1 cellular context compared by ENCODE assay signal in genomic region chr6:30717129-30717844, GRCh38.
TF ChIP-seq lines count a peak whose summit lies in the region.

Gene MDC1, minus strand, starts transcription at chr6:30717281. Its CDS starts 2,106 bp downstream, at chr6:30715175.

TF ChIP-seq in HepG2, 621 proteins besides CTCF, POLR2A, EP300 and RAD21 (continued from another document and continues in another):
- TF ChIP-seq PAXIP1 (CRISPR knock-in tag; conservative IDR thresholded peaks at IDR 0.05) (peak; percentile 78), ZNF737 (CRISPR knock-in tag; IDR thresholded peaks at IDR 0.05; ENCODE audit: borderline replicate concordance) (no peak), NR2F2 (IDR thresholded peaks at IDR 0.05; ENCODE audit: borderline replicate concordance, low read depth) (peak; percentile 14; the same call in 1 of the 2 replicates), ZNF878 (CRISPR knock-in tag; IDR thresholded peaks at IDR 0.05) (peak; percentile 99), ZNF142 (CRISPR knock-in tag; IDR thresholded peaks at IDR 0.05) (peak; percentile 95), NR1H2 (CRISPR knock-in tag; IDR thresholded peaks at IDR 0.05; ENCODE audit: borderline replicate concordance, low read depth) (no peak; the same call in 1 of the 2 replicates), MXD4 (CRISPR knock-in tag; IDR thresholded peaks at IDR 0.05) (peak; percentile 87; the same call in 1 of the 2 replicates), SYNCRIP (IDR thresholded peaks at IDR 0.05; ENCODE audit: insufficient read depth, low read depth, low read length) (no peak), SMAD9 (CRISPR knock-in tag; IDR thresholded peaks at IDR 0.05) (0 out of 2 replicates have a peak, but pooled peaks have one; percentile 23), MYNN (CRISPR knock-in tag; IDR thresholded peaks at IDR 0.05; ENCODE audit: low read depth) (no peak; the same call in none of the 2 replicates), TERF1 (CRISPR knock-in tag; IDR thresholded peaks at IDR 0.05) (0 out of 2 replicates have a peak, but pooled peaks have one; percentile 12), SOX13 (IDR thresholded peaks at IDR 0.05) (no peak), SOX13 (CRISPR knock-in tag; conservative IDR thresholded peaks at IDR 0.05 in 1 of 2, IDR thresholded peaks at IDR 0.05 in 1 of 2) (peak in 1 of 2 experiments; percentile 83; a peak in 2 of 4 replicates), CEBPB (IDR thresholded peaks at IDR 0.05; ENCODE audit: borderline replicate concordance, low read depth, low read length) (peak; percentile 40; the same call in 1 of the 2 replicates), ZNF781 (CRISPR knock-in tag; IDR thresholded peaks at IDR 0.05; ENCODE audit: borderline replicate concordance, not compliant biosample characterization) (no peak), NR2C2 (CRISPR knock-in tag; IDR thresholded peaks at IDR 0.05; ENCODE audit: borderline replicate concordance) (peak; percentile 90), ZNF354B (CRISPR knock-in tag; IDR thresholded peaks at IDR 0.05) (peak; percentile 95), DNMT3B (CRISPR knock-in tag; conservative IDR thresholded peaks at IDR 0.05) (peak; percentile 94), KDM3A (CRISPR knock-in tag; IDR thresholded peaks at IDR 0.05; ENCODE audit: low read depth) (peak; percentile 96), MXI1 (IDR thresholded peaks at IDR 0.05; ENCODE audit: borderline replicate concordance, low read depth, low read length) (peak; percentile 97; the same call in 2 of the 3 replicates), SMAD1 (CRISPR knock-in tag; IDR thresholded peaks at IDR 0.05; ENCODE audit: borderline replicate concordance, low read depth) (peak; percentile 97; the same call in 1 of the 2 replicates), GFI1 (CRISPR knock-in tag; IDR thresholded peaks at IDR 0.05; ENCODE audit: borderline replicate concordance) (peak; percentile 69), TBX2 (CRISPR knock-in tag; IDR thresholded peaks at IDR 0.05; ENCODE audit: borderline replicate concordance) (peak; percentile 95), CHD4 (IDR thresholded peaks at IDR 0.05; ENCODE audit: borderline replicate concordance, low read length) (no peak), MYC (CRISPR knock-in tag; IDR thresholded peaks at IDR 0.05; ENCODE audit: borderline replicate concordance) (peak; percentile 93), POLR2AphosphoS2 (IDR thresholded peaks at IDR 0.05; ENCODE audit: low read depth, low read length) (no peak), KAT7 (CRISPR knock-in tag; IDR thresholded peaks at IDR 0.05; ENCODE audit: borderline replicate concordance) (peak; percentile 87; the same call in 1 of the 2 replicates), ZNF431 (CRISPR knock-in tag; IDR thresholded peaks at IDR 0.05; ENCODE audit: borderline replicate concordance, low read depth) (peak; percentile 77; the same call in 1 of the 2 replicates)
- TF ChIP-seq, protein P1, sequence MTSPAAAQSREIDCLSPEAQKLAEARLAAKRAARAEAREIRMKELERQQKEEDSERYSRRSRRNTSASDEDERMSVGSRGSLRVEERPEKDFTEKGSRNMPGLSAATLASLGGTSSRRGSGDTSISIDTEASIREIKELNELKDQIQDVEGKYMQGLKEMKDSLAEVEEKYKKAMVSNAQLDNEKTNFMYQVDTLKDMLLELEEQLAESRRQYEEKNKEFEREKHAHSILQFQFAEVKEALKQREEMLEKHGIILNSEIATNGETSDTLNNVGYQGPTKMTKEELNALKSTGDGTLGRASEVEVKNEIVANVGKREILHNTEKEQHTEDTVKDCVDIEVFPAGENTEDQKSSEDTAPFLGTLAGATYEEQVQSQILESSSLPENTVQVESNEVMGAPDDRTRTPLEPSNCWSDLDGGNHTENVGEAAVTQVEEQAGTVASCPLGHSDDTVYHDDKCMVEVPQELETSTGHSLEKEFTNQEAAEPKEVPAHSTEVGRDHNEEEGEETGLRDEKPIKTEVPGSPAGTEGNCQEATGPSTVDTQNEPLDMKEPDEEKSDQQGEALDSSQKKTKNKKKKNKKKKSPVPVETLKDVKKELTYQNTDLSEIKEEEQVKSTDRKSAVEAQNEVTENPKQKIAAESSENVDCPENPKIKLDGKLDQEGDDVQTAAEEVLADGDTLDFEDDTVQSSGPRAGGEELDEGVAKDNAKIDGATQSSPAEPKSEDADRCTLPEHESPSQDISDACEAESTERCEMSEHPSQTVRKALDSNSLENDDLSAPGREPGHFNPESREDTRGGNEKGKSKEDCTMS (CRISPR knock-in tag; conservative IDR thresholded peaks at IDR 0.05), result 0 out of 2 replicates have a peak, but pooled peaks have one; percentile 94
- TF ChIP-seq, protein P2, sequence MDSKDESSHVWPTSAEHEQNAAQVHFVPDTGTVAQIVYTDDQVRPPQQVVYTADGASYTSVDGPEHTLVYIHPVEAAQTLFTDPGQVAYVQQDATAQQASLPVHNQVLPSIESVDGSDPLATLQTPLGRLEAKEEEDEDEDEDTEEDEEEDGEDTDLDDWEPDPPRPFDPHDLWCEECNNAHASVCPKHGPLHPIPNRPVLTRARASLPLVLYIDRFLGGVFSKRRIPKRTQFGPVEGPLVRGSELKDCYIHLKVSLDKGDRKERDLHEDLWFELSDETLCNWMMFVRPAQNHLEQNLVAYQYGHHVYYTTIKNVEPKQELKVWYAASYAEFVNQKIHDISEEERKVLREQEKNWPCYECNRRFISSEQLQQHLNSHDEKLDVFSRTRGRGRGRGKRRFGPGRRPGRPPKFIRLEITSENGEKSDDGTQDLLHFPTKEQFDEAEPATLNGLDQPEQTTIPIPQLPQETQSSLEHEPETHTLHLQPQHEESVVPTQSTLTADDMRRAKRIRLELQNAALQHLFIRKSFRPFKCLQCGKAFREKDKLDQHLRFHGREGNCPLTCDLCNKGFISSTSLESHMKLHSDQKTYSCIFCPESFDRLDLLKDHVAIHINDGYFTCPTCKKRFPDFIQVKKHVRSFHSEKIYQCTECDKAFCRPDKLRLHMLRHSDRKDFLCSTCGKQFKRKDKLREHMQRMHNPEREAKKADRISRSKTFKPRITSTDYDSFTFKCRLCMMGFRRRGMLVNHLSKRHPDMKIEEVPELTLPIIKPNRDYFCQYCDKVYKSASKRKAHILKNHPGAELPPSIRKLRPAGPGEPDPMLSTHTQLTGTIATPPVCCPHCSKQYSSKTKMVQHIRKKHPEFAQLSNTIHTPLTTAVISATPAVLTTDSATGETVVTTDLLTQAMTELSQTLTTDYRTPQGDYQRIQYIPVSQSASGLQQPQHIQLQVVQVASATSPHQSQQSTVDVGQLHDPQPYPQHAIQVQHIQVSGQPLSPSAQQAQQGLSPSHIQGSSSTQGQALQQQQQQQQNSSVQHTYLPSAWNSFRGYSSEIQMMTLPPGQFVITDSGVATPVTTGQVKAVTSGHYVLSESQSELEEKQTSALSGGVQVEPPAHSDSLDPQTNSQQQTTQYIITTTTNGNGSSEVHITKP (CRISPR knock-in tag; IDR thresholded peaks at IDR 0.05; ENCODE audit: low read depth), result no peak; the same call in 1 of the 2 replicates
- TF ChIP-seq, protein P3, sequence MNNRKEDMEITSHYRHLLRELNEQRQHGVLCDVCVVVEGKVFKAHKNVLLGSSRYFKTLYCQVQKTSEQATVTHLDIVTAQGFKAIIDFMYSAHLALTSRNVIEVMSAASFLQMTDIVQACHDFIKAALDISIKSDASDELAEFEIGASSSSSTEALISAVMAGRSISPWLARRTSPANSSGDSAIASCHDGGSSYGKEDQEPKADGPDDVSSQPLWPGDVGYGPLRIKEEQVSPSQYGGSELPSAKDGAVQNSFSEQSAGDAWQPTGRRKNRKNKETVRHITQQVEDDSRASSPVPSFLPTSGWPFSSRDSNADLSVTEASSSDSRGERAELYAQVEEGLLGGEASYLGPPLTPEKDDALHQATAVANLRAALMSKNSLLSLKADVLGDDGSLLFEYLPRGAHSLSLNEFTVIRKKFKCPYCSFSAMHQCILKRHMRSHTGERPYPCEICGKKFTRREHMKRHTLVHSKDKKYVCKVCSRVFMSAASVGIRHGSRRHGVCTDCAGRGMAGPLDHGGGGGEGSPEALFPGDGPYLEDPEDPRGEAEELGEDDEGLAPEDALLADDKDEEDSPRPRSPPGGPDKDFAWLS (CRISPR knock-in tag; IDR thresholded peaks at IDR 0.05; ENCODE audit: borderline replicate concordance), result no peak; the same call in 1 of the 2 replicates
- TF ChIP-seq, protein P4, sequence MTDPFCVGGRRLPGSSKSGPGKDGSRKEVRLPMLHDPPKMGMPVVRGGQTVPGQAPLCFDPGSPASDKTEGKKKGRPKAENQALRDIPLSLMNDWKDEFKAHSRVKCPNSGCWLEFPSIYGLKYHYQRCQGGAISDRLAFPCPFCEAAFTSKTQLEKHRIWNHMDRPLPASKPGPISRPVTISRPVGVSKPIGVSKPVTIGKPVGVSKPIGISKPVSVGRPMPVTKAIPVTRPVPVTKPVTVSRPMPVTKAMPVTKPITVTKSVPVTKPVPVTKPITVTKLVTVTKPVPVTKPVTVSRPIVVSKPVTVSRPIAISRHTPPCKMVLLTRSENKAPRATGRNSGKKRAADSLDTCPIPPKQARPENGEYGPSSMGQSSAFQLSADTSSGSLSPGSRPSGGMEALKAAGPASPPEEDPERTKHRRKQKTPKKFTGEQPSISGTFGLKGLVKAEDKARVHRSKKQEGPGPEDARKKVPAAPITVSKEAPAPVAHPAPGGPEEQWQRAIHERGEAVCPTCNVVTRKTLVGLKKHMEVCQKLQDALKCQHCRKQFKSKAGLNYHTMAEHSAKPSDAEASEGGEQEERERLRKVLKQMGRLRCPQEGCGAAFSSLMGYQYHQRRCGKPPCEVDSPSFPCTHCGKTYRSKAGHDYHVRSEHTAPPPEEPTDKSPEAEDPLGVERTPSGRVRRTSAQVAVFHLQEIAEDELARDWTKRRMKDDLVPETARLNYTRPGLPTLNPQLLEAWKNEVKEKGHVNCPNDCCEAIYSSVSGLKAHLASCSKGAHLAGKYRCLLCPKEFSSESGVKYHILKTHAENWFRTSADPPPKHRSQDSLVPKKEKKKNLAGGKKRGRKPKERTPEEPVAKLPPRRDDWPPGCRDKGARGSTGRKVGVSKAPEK (CRISPR knock-in tag; IDR thresholded peaks at IDR 0.05; ENCODE audit: borderline replicate concordance), result no peak
- TF ChIP-seq, protein P5, sequence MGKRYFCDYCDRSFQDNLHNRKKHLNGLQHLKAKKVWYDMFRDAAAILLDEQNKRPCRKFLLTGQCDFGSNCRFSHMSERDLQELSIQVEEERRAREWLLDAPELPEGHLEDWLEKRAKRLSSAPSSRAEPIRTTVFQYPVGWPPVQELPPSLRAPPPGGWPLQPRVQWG (CRISPR knock-in tag; IDR thresholded peaks at IDR 0.05; ENCODE audit: borderline replicate concordance, low read depth), result no peak
